1 cellular context compared by ENCODE assay signal in the genomic region with DNA sequence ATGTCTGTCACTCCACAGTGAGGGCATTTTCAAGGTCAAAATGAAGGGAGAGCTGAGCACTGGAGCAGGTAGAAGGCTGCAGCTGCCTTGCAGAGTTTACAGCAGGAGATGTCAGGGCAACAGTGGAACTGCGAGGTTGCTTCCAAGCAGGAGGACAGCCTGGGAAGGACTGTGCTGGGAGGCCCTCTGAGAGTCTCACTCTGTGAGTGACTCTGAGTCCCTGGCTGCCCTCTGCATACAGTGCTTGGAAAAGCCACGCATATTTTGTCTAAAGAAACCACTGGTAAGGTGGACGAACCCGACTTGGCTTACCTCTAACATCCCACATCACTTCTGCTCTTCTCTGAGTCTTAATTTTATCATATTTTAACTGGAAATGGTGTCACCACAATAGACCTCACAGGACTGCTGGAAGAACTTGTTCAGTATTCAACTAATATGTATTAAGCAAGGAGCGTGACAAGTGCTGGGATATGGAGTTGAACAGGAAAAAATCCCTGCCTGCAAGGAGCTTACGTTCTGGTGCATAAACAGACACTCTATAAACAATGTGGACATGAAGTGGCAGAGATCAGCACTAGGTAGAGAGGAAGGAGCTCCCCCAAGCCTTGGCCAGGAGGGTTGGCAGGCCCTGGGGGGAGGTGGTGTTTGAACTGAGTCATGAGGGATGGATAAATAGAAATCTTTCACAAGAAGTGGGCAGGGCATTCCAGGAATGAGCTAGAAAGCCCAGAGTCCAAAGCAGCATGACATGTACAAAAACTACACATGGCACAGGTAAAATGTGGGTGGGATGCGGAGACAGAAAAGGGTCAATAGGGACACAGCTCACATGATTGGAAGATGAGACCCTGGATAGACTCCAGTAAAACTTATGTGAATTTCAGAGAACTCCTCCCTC.
A peak's percentile ranks its signal among the peaks of the same experiment; 100 is the strongest.
TF ChIP-seq lines count a peak whose summit lies in the region.

No MANE protein-coding gene starts in this region.

TF ChIP-seq in HepG2, 621 proteins besides CTCF, POLR2A, EP300 and RAD21 (continued from another document):
- peak; percentile 53; the same call in 1 of the 2 replicates for TF ChIP-seq TBX2 (CRISPR knock-in tag; IDR thresholded peaks at IDR 0.05; ENCODE audit: borderline replicate concordance)
- TF ChIP-seq SOX13 (IDR thresholded peaks at IDR 0.05) = no peak
- TF ChIP-seq SOX13 (CRISPR knock-in tag; conservative IDR thresholded peaks at IDR 0.05 in 1 of 2, IDR thresholded peaks at IDR 0.05 in 1 of 2) = 0 out of 4 replicates have a peak, but pooled peaks of 1 of the 2 experiments have one; percentile 39
- no peak for TF ChIP-seq ZNF558 (CRISPR knock-in tag; IDR thresholded peaks at IDR 0.05; ENCODE audit: borderline replicate concordance)
- peak; percentile 82 for TF ChIP-seq ZNF878 (CRISPR knock-in tag; IDR thresholded peaks at IDR 0.05)
- TF ChIP-seq, protein P1, sequence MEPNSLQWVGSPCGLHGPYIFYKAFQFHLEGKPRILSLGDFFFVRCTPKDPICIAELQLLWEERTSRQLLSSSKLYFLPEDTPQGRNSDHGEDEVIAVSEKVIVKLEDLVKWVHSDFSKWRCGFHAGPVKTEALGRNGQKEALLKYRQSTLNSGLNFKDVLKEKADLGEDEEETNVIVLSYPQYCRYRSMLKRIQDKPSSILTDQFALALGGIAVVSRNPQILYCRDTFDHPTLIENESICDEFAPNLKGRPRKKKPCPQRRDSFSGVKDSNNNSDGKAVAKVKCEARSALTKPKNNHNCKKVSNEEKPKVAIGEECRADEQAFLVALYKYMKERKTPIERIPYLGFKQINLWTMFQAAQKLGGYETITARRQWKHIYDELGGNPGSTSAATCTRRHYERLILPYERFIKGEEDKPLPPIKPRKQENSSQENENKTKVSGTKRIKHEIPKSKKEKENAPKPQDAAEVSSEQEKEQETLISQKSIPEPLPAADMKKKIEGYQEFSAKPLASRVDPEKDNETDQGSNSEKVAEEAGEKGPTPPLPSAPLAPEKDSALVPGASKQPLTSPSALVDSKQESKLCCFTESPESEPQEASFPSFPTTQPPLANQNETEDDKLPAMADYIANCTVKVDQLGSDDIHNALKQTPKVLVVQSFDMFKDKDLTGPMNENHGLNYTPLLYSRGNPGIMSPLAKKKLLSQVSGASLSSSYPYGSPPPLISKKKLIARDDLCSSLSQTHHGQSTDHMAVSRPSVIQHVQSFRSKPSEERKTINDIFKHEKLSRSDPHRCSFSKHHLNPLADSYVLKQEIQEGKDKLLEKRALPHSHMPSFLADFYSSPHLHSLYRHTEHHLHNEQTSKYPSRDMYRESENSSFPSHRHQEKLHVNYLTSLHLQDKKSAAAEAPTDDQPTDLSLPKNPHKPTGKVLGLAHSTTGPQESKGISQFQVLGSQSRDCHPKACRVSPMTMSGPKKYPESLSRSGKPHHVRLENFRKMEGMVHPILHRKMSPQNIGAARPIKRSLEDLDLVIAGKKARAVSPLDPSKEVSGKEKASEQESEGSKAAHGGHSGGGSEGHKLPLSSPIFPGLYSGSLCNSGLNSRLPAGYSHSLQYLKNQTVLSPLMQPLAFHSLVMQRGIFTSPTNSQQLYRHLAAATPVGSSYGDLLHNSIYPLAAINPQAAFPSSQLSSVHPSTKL (CRISPR knock-in tag; IDR thresholded peaks at IDR 0.05) = peak; percentile 83
- TF ChIP-seq MATR3 (CRISPR knock-in tag; IDR thresholded peaks at IDR 0.05) = no peak
- peak; percentile 38; the same call in 1 of the 2 replicates for TF ChIP-seq MED1 (CRISPR knock-in tag; IDR thresholded peaks at IDR 0.05)
- TF ChIP-seq NFKBIZ (CRISPR knock-in tag; IDR thresholded peaks at IDR 0.05) = peak; percentile 82; the same call in 1 of the 2 replicates
- TF ChIP-seq ZNF335 (CRISPR knock-in tag; IDR thresholded peaks at IDR 0.05) = no peak
- TF ChIP-seq ELF1 (CRISPR knock-in tag; IDR thresholded peaks at IDR 0.05) = 0 out of 2 replicates have a peak, but pooled peaks have one; percentile 27
- TF ChIP-seq FOXA1 (IDR thresholded peaks at IDR 0.05) = no peak
- peak; percentile 78 for TF ChIP-seq FOXA1 (CRISPR knock-in tag; IDR thresholded peaks at IDR 0.05)
- TF ChIP-seq HNF4A (CRISPR knock-in tag; IDR thresholded peaks at IDR 0.05) = peak; percentile 78
- 0 out of 2 replicates have a peak, but pooled peaks have one; percentile 55 for TF ChIP-seq ZNF331 (CRISPR knock-in tag; IDR thresholded peaks at IDR 0.05)
- TF ChIP-seq ZNF496 (CRISPR knock-in tag; IDR thresholded peaks at IDR 0.05; ENCODE audit: insufficient replicate concordance) = no peak
- peak; percentile 19; the same call in 1 of the 2 replicates for TF ChIP-seq IRF2 (CRISPR knock-in tag; IDR thresholded peaks at IDR 0.05)
- peak; percentile 63 for TF ChIP-seq ASH2L (IDR thresholded peaks at IDR 0.05; ENCODE audit: insufficient read length, low read depth, low read length)
- no peak for TF ChIP-seq NFIC (IDR thresholded peaks at IDR 0.05; ENCODE audit: low read length)
- TF ChIP-seq HDAC2 (CRISPR knock-in tag; IDR thresholded peaks at IDR 0.05) = 0 out of 2 replicates have a peak, but pooled peaks have one; percentile 34
- TF ChIP-seq ZNF713 (CRISPR knock-in tag; IDR thresholded peaks at IDR 0.05) = no peak
- TF ChIP-seq EHMT2 (IDR thresholded peaks at IDR 0.05; ENCODE audit: borderline replicate concordance, low read depth, low read length) = 0 out of 2 replicates have a peak, but pooled peaks have one; percentile 56
- no peak for TF ChIP-seq HHEX (CRISPR knock-in tag; IDR thresholded peaks at IDR 0.05)
- TF ChIP-seq, protein P2, sequence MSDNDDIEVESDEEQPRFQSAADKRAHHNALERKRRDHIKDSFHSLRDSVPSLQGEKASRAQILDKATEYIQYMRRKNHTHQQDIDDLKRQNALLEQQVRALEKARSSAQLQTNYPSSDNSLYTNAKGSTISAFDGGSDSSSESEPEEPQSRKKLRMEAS (IDR thresholded peaks at IDR 0.05) = peak; percentile 78
- TF ChIP-seq ZKSCAN8 (CRISPR knock-in tag; IDR thresholded peaks at IDR 0.05; ENCODE audit: borderline replicate concordance) = peak; percentile 59; the same call in 1 of the 2 replicates
- no peak for TF ChIP-seq ZFYVE20 (CRISPR knock-in tag; IDR thresholded peaks at IDR 0.05; ENCODE audit: borderline replicate concordance, low read depth)
- TF ChIP-seq, protein P3, sequence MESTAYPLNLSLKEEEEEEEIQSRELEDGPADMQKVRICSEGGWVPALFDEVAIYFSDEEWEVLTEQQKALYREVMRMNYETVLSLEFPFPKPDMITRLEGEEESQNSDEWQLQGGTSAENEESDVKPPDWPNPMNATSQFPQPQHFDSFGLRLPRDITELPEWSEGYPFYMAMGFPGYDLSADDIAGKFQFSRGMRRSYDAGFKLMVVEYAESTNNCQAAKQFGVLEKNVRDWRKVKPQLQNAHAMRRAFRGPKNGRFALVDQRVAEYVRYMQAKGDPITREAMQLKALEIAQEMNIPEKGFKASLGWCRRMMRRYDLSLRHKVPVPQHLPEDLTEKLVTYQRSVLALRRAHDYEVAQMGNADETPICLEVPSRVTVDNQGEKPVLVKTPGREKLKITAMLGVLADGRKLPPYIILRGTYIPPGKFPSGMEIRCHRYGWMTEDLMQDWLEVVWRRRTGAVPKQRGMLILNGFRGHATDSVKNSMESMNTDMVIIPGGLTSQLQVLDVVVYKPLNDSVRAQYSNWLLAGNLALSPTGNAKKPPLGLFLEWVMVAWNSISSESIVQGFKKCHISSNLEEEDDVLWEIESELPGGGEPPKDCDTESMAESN (CRISPR knock-in tag; conservative IDR thresholded peaks at IDR 0.05) = peak; percentile 96
- TF ChIP-seq GATAD2A (CRISPR knock-in tag; IDR thresholded peaks at IDR 0.05) = peak; percentile 65
- peak; percentile 25; the same call in 1 of the 2 replicates for TF ChIP-seq MIER3 (CRISPR knock-in tag; IDR thresholded peaks at IDR 0.05; ENCODE audit: borderline replicate concordance)
- TF ChIP-seq ZKSCAN5 (CRISPR knock-in tag; IDR thresholded peaks at IDR 0.05) = no peak
- no peak for TF ChIP-seq NR2F6 (IDR thresholded peaks at IDR 0.05)
- peak; percentile 41 for TF ChIP-seq NR2F6 (CRISPR knock-in tag; IDR thresholded peaks at IDR 0.05)
